In the genomic region with DNA sequence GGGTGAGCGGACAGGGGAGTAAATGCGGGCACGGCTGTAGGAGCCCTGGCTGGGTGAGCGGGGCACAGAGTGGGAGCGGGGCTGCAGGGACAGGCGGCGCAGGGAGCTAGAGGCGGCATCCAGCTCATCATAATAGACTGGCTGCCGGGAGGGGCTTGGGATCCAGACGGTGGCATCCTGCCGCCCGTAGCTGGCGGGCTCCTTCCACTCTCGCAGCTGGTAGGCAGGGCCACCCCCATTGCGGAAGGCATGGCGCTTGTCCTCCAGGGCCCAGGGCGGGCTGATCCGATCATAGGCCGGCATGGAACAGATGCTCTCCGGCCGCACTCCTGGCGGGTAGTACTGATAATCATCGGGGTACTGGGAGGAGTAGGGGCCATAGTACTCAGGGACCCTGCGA, we compare ENCODE assay signal across 1 cellular context.
TF ChIP-seq lines count a peak whose summit lies in the region.

No MANE protein-coding gene starts in this region.

TF ChIP-seq in liver, 16 proteins besides CTCF, POLR2A, EP300 and RAD21:
- TF ChIP-seq ATF3 (IDR thresholded peaks at IDR 0.05), result no peak
- no peak for TF ChIP-seq TAF1 (conservative IDR thresholded peaks at IDR 0.05)
- TF ChIP-seq JUND (IDR thresholded peaks at IDR 0.05), result no peak
- TF ChIP-seq FOXA1 (IDR thresholded peaks at IDR 0.05), result no peak
- TF ChIP-seq REST (IDR thresholded peaks at IDR 0.05), result no peak
- no peak for TF ChIP-seq RXRA (IDR thresholded peaks at IDR 0.05)
- TF ChIP-seq, protein P1, sequence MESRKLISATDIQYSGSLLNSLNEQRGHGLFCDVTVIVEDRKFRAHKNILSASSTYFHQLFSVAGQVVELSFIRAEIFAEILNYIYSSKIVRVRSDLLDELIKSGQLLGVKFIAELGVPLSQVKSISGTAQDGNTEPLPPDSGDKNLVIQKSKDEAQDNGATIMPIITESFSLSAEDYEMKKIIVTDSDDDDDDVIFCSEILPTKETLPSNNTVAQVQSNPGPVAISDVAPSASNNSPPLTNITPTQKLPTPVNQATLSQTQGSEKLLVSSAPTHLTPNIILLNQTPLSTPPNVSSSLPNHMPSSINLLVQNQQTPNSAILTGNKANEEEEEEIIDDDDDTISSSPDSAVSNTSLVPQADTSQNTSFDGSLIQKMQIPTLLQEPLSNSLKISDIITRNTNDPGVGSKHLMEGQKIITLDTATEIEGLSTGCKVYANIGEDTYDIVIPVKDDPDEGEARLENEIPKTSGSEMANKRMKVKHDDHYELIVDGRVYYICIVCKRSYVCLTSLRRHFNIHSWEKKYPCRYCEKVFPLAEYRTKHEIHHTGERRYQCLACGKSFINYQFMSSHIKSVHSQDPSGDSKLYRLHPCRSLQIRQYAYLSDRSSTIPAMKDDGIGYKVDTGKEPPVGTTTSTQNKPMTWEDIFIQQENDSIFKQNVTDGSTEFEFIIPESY (IDR thresholded peaks at IDR 0.05), result no peak
- no peak for TF ChIP-seq MAX (IDR thresholded peaks at IDR 0.05)
- no peak for TF ChIP-seq GABPA (IDR thresholded peaks at IDR 0.05 in 1 of 2, conservative IDR thresholded peaks at IDR 0.05 in 1 of 2)
- TF ChIP-seq NR2F2 (IDR thresholded peaks at IDR 0.05), result no peak
- TF ChIP-seq HNF4G (IDR thresholded peaks at IDR 0.05), result no peak
- TF ChIP-seq FOXA2 (IDR thresholded peaks at IDR 0.05), result no peak
- no peak for TF ChIP-seq YY1 (IDR thresholded peaks at IDR 0.05)
- TF ChIP-seq SP1 (IDR thresholded peaks at IDR 0.05), result no peak
TF ChIP-seq in liver: peak in this region for 0.
